Comparison of ENCODE assay signal across 8 cellular contexts in genomic region chr19:46859637-46860124, GRCh38. TPM values are rescaled to one million over a fixed set of nuclear protein-coding genes. Genes with fewer than 3 reads are reported as not detected.
DNase-seq lines count a peak whose midpoint lies in the region; ATAC-seq and TF ChIP-seq lines count a peak whose summit lies in the region.

No MANE protein-coding gene starts in this region.

- WGBS in thyroid gland, 2 donors = 15 to 16% methylated on average over 18 of the region's 18 CpGs

- H3K4me3 ChIP-seq in astrocyte of the spinal cord (ENCODE audit: low read depth, low read length) (peak overlapping the region; percentile 32), thyroid gland (replicated peaks in 1 of 3) (peak overlapping the region in 1 of 3 donors; percentile 79)

- intact Hi-C loops in thyroid gland (cut with DNase I) = loop anchor here (5.0 to 10.0 kb wide), 2 partner anchors 253 to 395 kb away; partner anchors contain the start of genes CCDC9 and ZC3H4

- peaks cover 1% of the 10 kb centered on the region for H3K9me3 Mint-ChIP-seq in activated naive CD4-positive, alpha-beta T cell treated with anti-CD3 and anti-CD28 coated beads, Interleukin-2, amount 10 ng/mL, durations not matched to agents 7 days and 5 days

- in situ Hi-C loops in astrocyte of the spinal cord (cut with HindIII; ENCODE audit: low sequenced_read_pairs) = no loop called here

- TF ChIP-seq CTCF in astrocyte of the spinal cord (IDR thresholded peaks at IDR 0.05; ENCODE audit: low read depth, low read length) (no peak), thyroid gland (IDR thresholded peaks at IDR 0.05) (no peak)

- H3K27me3 Mint-ChIP-seq in activated naive CD4-positive, alpha-beta T cell treated with anti-CD3 and anti-CD28 coated beads, Interleukin-2, amount 10 ng/mL, durations not matched to agents 7 days and 5 days = peaks cover 4% of the 10 kb centered on the region

- DNase-seq in activated naive CD4-positive, alpha-beta T cell treated with anti-CD3 and anti-CD28 coated beads, Interleukin-2, amount 10 ng/mL, durations not matched to agents 7 days and 5 days = no peak
- DNase-seq in activated naive CD4-positive, alpha-beta T cell treated with Interleukin-2 at 50 U/mL for 16 hours = no peak
- DNase-seq in NCI-H2196 (lab: John Stamatoyannopoulos, UW; ENCODE audit: unreplicated experiment) = peak; percentile 89
- DNase-seq in astrocyte of the spinal cord (ENCODE audit: low read depth, low spot score) = no peak
- peak; percentile 60 for DNase-seq in thyroid gland
- no peak for DNase-seq in cerebellum (ENCODE audit: low spot score)

- peak overlapping the region; percentile 79 for H3K4me3 Mint-ChIP-seq in activated naive CD4-positive, alpha-beta T cell treated with anti-CD3 and anti-CD28 coated beads, Interleukin-2, amount 10 ng/mL, durations not matched to agents 7 days and 5 days

- H3K36me3 ChIP-seq in thyroid gland = no peaks in the 10 kb centered on the region

- ATAC-seq in GM21737 (IDR thresholded peaks at IDR 0.05; ENCODE audit: unreplicated experiment) = no peak

- H3K27me3 ChIP-seq in layer of hippocampus (ENCODE audit: control insufficient read depth, insufficient read depth, low read length) (no peaks in the 10 kb centered on the region), thyroid gland (no peaks in the 10 kb centered on the region)

- CTCF ChIA-PET in activated naive CD4-positive, alpha-beta T cell treated with anti-CD3 and anti-CD28 coated beads, Interleukin-2, amount 10 ng/mL, durations not matched to agents 7 days and 5 days (lab: Charles Lee) = interaction anchor here (0.8 kb wide), 1 partner anchor 132 kb away, joined by 3 read pairs; no protein-coding TSS in a partner anchor

- no peak for TF ChIP-seq POLR2A in thyroid gland (IDR thresholded peaks at IDR 0.05)

- no peaks in the 10 kb centered on the region for H3K9me3 ChIP-seq in thyroid gland

- H3K27ac ChIP-seq in layer of hippocampus (ENCODE audit: low read depth, low read length) (peak overlapping the region; percentile 97), thyroid gland (peak overlapping the region in 1 of 3 donors; percentile 98)

- H3K27ac Mint-ChIP-seq in activated naive CD4-positive, alpha-beta T cell treated with anti-CD3 and anti-CD28 coated beads, Interleukin-2, amount 10 ng/mL, durations not matched to agents 7 days and 5 days = peak overlapping the region; percentile 92

- H3K36me3 Mint-ChIP-seq in activated naive CD4-positive, alpha-beta T cell treated with anti-CD3 and anti-CD28 coated beads, Interleukin-2, amount 10 ng/mL, durations not matched to agents 7 days and 5 days = peaks cover 6% of the 10 kb centered on the region

- peaks cover 23% of the 10 kb centered on the region for H3K4me1 Mint-ChIP-seq in activated naive CD4-positive, alpha-beta T cell treated with anti-CD3 and anti-CD28 coated beads, Interleukin-2, amount 10 ng/mL, durations not matched to agents 7 days and 5 days

- H3K4me1 ChIP-seq in thyroid gland = peaks cover 34 to 39% of the 10 kb centered on the region in 2 donors

RNA-seq across cellular contexts. Expression of gene ARHGAP35, which starts 1.1 kb away (rescaled TPM):
- total RNA-seq in thyroid gland = 10 to 100 TPM; 51.2 to 82.9 (median 67.0) TPM
- 79.0 TPM for total RNA-seq in cerebellum

RNA-seq across cellular contexts. Expression of gene AP2S1, which starts 9.0 kb away (rescaled TPM):
- total RNA-seq in thyroid gland = 10 to 100 TPM; 29.8 to 98.4 (median 64.1) TPM
- 33.0 TPM for total RNA-seq in cerebellum

Comparison
In these comparisons a context has a peak if more than half of its experiments do, and no peak if none do; other contexts are left out.
1. DNase-seq: peak in NCI-H2196 (single experiment) and thyroid gland (2 of 2); none in activated naive CD4-positive, alpha-beta T cell treated with anti-CD3 and anti-CD28 coated beads, Interleukin-2, amount 10 ng/mL, durations not matched to agents 7 days and 5 days (single experiment), activated naive CD4-positive, alpha-beta T cell treated with Interleukin-2 at 50 U/mL for 16 hours (single experiment), astrocyte of the spinal cord (single experiment) and cerebellum (single experiment).